Comparison of ENCODE assay signal across 1 cellular context in genomic region chr9:99398241-99398640, GRCh38.
TF ChIP-seq lines count a peak whose summit lies in the region.

No MANE protein-coding gene starts in this region.

TF ChIP-seq in SK-N-SH treated with all-trans-retinoic acid at 6 μM for 48 hours, 23 proteins besides CTCF, POLR2A, EP300 and RAD21 (continued from another document):
- TF ChIP-seq, protein P1, sequence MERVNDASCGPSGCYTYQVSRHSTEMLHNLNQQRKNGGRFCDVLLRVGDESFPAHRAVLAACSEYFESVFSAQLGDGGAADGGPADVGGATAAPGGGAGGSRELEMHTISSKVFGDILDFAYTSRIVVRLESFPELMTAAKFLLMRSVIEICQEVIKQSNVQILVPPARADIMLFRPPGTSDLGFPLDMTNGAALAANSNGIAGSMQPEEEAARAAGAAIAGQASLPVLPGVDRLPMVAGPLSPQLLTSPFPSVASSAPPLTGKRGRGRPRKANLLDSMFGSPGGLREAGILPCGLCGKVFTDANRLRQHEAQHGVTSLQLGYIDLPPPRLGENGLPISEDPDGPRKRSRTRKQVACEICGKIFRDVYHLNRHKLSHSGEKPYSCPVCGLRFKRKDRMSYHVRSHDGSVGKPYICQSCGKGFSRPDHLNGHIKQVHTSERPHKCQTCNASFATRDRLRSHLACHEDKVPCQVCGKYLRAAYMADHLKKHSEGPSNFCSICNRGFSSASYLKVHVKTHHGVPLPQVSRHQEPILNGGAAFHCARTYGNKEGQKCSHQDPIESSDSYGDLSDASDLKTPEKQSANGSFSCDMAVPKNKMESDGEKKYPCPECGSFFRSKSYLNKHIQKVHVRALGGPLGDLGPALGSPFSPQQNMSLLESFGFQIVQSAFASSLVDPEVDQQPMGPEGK (CRISPR knock-in tag; IDR thresholded peaks at IDR 0.05; ENCODE audit: borderline replicate concordance) = no peak
- TF ChIP-seq POU6F1 (CRISPR knock-in tag; IDR thresholded peaks at IDR 0.05; ENCODE audit: borderline replicate concordance, low read depth) (no peak), ESRRG (CRISPR knock-in tag; IDR thresholded peaks at IDR 0.05) (no peak), ZNF8 (CRISPR knock-in tag; IDR thresholded peaks at IDR 0.05) (no peak), TCF4 (CRISPR knock-in tag; IDR thresholded peaks at IDR 0.05; ENCODE audit: borderline replicate concordance) (no peak), ZNF565 (CRISPR knock-in tag; conservative IDR thresholded peaks at IDR 0.05; ENCODE audit: low read depth) (no peak)
